Comparison of ENCODE assay signal across 1 cellular context in genomic region chr11:118902336-118903203, GRCh38.
TF ChIP-seq lines count a peak whose summit lies in the region.

No MANE protein-coding gene starts in this region.

TF ChIP-seq in HepG2, 621 proteins besides CTCF, POLR2A, EP300 and RAD21:
- TF ChIP-seq BCLAF1 (IDR thresholded peaks at IDR 0.05) (no peak), SP4 (CRISPR knock-in tag; IDR thresholded peaks at IDR 0.05) (no peak), MEF2D (CRISPR knock-in tag; IDR thresholded peaks at IDR 0.05) (no peak), ZNF780A (CRISPR knock-in tag; IDR thresholded peaks at IDR 0.05) (no peak), ZNF512 (CRISPR knock-in tag; IDR thresholded peaks at IDR 0.05) (no peak), RBFOX2 (IDR thresholded peaks at IDR 0.05; ENCODE audit: low read depth, low read length) (peak; percentile 41), DNMT3B (CRISPR knock-in tag; conservative IDR thresholded peaks at IDR 0.05) (no peak)
